ENCODE assay signal across 18 cellular contexts in genomic region chr7:77419102-77419501, GRCh38. TPM values are rescaled to one million over a fixed set of nuclear protein-coding genes. Genes with fewer than 3 reads are reported as not detected.
DNase-seq lines count a peak whose midpoint lies in the region; ATAC-seq lines count a peak whose summit lies in the region.
"Had no signal": no experiment of that assay in that cellular context is flagged by ENCODE, and none has a peak within 500 bp of the region (broad histone marks: within the 10 kb centered on the region; RNA-seq: fewer than 3 reads in every experiment).

No MANE protein-coding gene starts in this region.

- peak in 1 of 2 donors; percentile 13 for DNase-seq in activated T-cell treated with anti-CD3 and anti-CD28 coated beads, Interleukin-2, amount 50 U/mL, for 72 hours
- DNase-seq in activated T-cell treated with anti-CD3 and anti-CD28 coated beads, Interleukin-2, amount 50 U/mL, for 4 hours: no peak
- DNase-seq in activated naive CD8-positive, alpha-beta T cell treated with anti-CD3 and anti-CD28 coated beads for 36 hours: peak; percentile 6
- DNase-seq in stimulated activated naive CD8-positive, alpha-beta T cell treated with anti-CD3 and anti-CD28 coated beads, Interleukin-15, Interleukin-2, amounts not matched to agents 100 U/mL and 50 U/mL, for 24 hours: no peak
- no peak for DNase-seq in stimulated activated CD4-positive, alpha-beta T cell treated with anti-CD3 and anti-CD28 coated beads, Interleukin-12 subunit alpha, Interleukin-12 subunit beta, amount 100 ng/mL, for 4 hours
- no peak for DNase-seq in SKM-1 treated with dmso at 0.1 percent for 144 hours (lab: John Stamatoyannopoulos, UW; ENCODE audit: unreplicated experiment)
- no peak for DNase-seq in GM19240 (ENCODE audit: insufficient read length, low spot score)
- DNase-seq: CD8-positive, alpha-beta T cell; GOT3; KBM-7; MV-4-11; NCI-H1417; NCI-H187; NCI-H345; NCI-H524 treated with DMSO at 0.1 percent for 48 hours; PC-9; SIG-M5 had no signal

- peak overlapping the region; percentile 5 to 61 for H3K4me3 Mint-ChIP-seq in activated T-cell treated with anti-CD3 and anti-CD28 coated beads, Interleukin-2, amount 50 U/mL, for 72 hours
- no peak overlapping the region for H3K4me3 Mint-ChIP-seq in activated T-cell treated with anti-CD3 and anti-CD28 coated beads, Interleukin-2, amount 50 U/mL, for 4 hours
- H3K4me3 Mint-ChIP-seq in IgD-negative memory B cell: peak overlapping the region in 1 of 4 donors; percentile 68
- no peak overlapping the region for H3K4me3 Mint-ChIP-seq in activated naive CD8-positive, alpha-beta T cell treated with anti-CD3 and anti-CD28 coated beads for 36 hours
- H3K4me3 Mint-ChIP-seq: CD8-positive, alpha-beta T cell had no signal

- no peaks in the 10 kb centered on the region for H3K36me3 Mint-ChIP-seq in activated T-cell treated with anti-CD3 and anti-CD28 coated beads, Interleukin-2, amount 50 U/mL, for 72 hours (ENCODE audit: insufficient read depth in 2 of 2)
- no peaks in the 10 kb centered on the region for H3K36me3 Mint-ChIP-seq in activated T-cell treated with anti-CD3 and anti-CD28 coated beads, Interleukin-2, amount 50 U/mL, for 4 hours (ENCODE audit: insufficient read depth)
- H3K36me3 Mint-ChIP-seq in IgD-negative memory B cell: no peaks in the 10 kb centered on the region
- H3K36me3 Mint-ChIP-seq in activated naive CD8-positive, alpha-beta T cell treated with anti-CD3 and anti-CD28 coated beads for 36 hours: no peaks in the 10 kb centered on the region
- H3K36me3 Mint-ChIP-seq: CD8-positive, alpha-beta T cell had no signal

- H3K27me3 Mint-ChIP-seq in activated T-cell treated with anti-CD3 and anti-CD28 coated beads, Interleukin-2, amount 50 U/mL, for 72 hours (ENCODE audit: low read depth): peaks cover 27% of the 10 kb centered on the region
- H3K27me3 Mint-ChIP-seq in activated T-cell treated with anti-CD3 and anti-CD28 coated beads, Interleukin-2, amount 50 U/mL, for 4 hours (ENCODE audit: low read depth): peaks cover 3% of the 10 kb centered on the region
- H3K27me3 Mint-ChIP-seq in IgD-negative memory B cell: no peaks in the 10 kb centered on the region
- peaks cover 15% of the 10 kb centered on the region for H3K27me3 Mint-ChIP-seq in activated naive CD8-positive, alpha-beta T cell treated with anti-CD3 and anti-CD28 coated beads for 36 hours

- peak overlapping the region; percentile 0 for H3K27ac Mint-ChIP-seq in activated T-cell treated with anti-CD3 and anti-CD28 coated beads, Interleukin-2, amount 50 U/mL, for 72 hours
- peak overlapping the region in 2 of 3 donors; percentile 63 to 70 for H3K27ac Mint-ChIP-seq in IgD-negative memory B cell
- H3K27ac Mint-ChIP-seq in activated naive CD8-positive, alpha-beta T cell treated with anti-CD3 and anti-CD28 coated beads for 36 hours: peak overlapping the region; percentile 42
- H3K27ac Mint-ChIP-seq: CD8-positive, alpha-beta T cell had no signal

- ATAC-seq in activated T-cell treated with anti-CD3 and anti-CD28 coated beads, Interleukin-2, amount 50 U/mL, for 72 hours (replicated peaks in 1 of 2): peak; percentile 53 to 74
- no peak for ATAC-seq in activated T-cell treated with anti-CD3 and anti-CD28 coated beads, Interleukin-2, amount 50 U/mL, for 4 hours
- peak; percentile 21 for ATAC-seq in stimulated activated naive CD8-positive, alpha-beta T cell treated with anti-CD3 and anti-CD28 coated beads, Interleukin-15, Interleukin-2, amounts not matched to agents 100 U/mL and 50 U/mL, for 24 hours
- ATAC-seq: CD8-positive, alpha-beta T cell had no signal

- peaks cover 38% of the 10 kb centered on the region for H3K4me1 Mint-ChIP-seq in activated T-cell treated with anti-CD3 and anti-CD28 coated beads, Interleukin-2, amount 50 U/mL, for 72 hours (ENCODE audit: low read depth)
- H3K4me1 Mint-ChIP-seq in activated T-cell treated with anti-CD3 and anti-CD28 coated beads, Interleukin-2, amount 50 U/mL, for 4 hours (ENCODE audit: low read depth): peaks cover 21% of the 10 kb centered on the region
- H3K4me1 Mint-ChIP-seq in IgD-negative memory B cell: peaks cover 22 to 43% (median 39%) of the 10 kb centered on the region in 3 donors
- H3K4me1 Mint-ChIP-seq in activated naive CD8-positive, alpha-beta T cell treated with anti-CD3 and anti-CD28 coated beads for 36 hours: peaks cover 33% of the 10 kb centered on the region

- no peaks in the 10 kb centered on the region for H3K9me3 Mint-ChIP-seq in activated T-cell treated with anti-CD3 and anti-CD28 coated beads, Interleukin-2, amount 50 U/mL, for 72 hours
- H3K9me3 Mint-ChIP-seq in activated T-cell treated with anti-CD3 and anti-CD28 coated beads, Interleukin-2, amount 50 U/mL, for 4 hours: no peaks in the 10 kb centered on the region
- no peaks in the 10 kb centered on the region for H3K9me3 Mint-ChIP-seq in IgD-negative memory B cell
- no peaks in the 10 kb centered on the region for H3K9me3 Mint-ChIP-seq in activated naive CD8-positive, alpha-beta T cell treated with anti-CD3 and anti-CD28 coated beads for 36 hours
- H3K9me3 Mint-ChIP-seq: CD8-positive, alpha-beta T cell had no signal

RNA-seq across cellular contexts. Expression of gene GSAP, which starts 3.0 kb away (rescaled TPM):
- total RNA-seq in activated T-cell treated with anti-CD3 and anti-CD28 coated beads, Interleukin-2, amount 50 U/mL, for 72 hours: 1 to 10 TPM; 4.9 to 5.0 TPM
- total RNA-seq in activated T-cell treated with anti-CD3 and anti-CD28 coated beads, Interleukin-2, amount 50 U/mL, for 4 hours: 1 to 10 TPM; 1.6 to 2.6 (median 1.8) TPM
- 32.9 TPM for polyA plus RNA-seq in IgD-negative memory B cell
- total RNA-seq in activated naive CD8-positive, alpha-beta T cell treated with anti-CD3 and anti-CD28 coated beads for 36 hours: 1 to 10 TPM; 1.7 TPM

Comparison
In these comparisons a context has a peak if more than half of its experiments do, and no peak if none do; other contexts are left out.
1. ATAC-seq: peak in activated T-cell treated with anti-CD3 and anti-CD28 coated beads, Interleukin-2, amount 50 U/mL, for 72 hours (2 of 2) and stimulated activated naive CD8-positive, alpha-beta T cell treated with anti-CD3 and anti-CD28 coated beads, Interleukin-15, Interleukin-2, amounts not matched to agents 100 U/mL and 50 U/mL, for 24 hours (single experiment); none in activated T-cell treated with anti-CD3 and anti-CD28 coated beads, Interleukin-2, amount 50 U/mL, for 4 hours (0 of 2).
2. H3K4me3 Mint-ChIP-seq: peak in activated T-cell treated with anti-CD3 and anti-CD28 coated beads, Interleukin-2, amount 50 U/mL, for 72 hours (2 of 2); none in activated T-cell treated with anti-CD3 and anti-CD28 coated beads, Interleukin-2, amount 50 U/mL, for 4 hours (single experiment) and activated naive CD8-positive, alpha-beta T cell treated with anti-CD3 and anti-CD28 coated beads for 36 hours (single experiment).
3. H3K27ac Mint-ChIP-seq: peak in every context shown above with its lines; median percentile 66 in IgD-negative memory B cell; 42 in activated naive CD8-positive, alpha-beta T cell treated with anti-CD3 and anti-CD28 coated beads for 36 hours; 0 in activated T-cell treated with anti-CD3 and anti-CD28 coated beads, Interleukin-2, amount 50 U/mL, for 72 hours.